In the genomic region with DNA sequence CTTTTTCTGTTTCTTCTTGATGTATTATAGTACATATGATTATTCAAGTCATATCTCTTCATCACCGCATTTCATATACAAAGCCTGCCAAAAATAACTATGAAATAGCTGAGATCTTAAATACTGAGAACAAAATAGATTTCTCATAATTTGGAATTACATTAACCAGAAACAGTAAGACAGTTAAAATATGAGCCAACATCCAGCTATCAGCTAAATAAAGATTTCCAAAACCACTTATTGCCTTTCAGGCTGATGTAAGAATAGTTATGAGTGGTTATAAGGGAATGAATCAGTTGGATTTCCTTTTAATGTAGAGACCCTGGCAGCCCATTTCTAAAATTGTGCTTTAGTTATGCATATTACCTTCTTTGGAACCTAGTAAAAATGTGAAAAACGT, we compare ENCODE assay signal across 3 cellular contexts.
A peak's percentile ranks its signal among the peaks of the same experiment; 100 is the strongest.
TF ChIP-seq lines count a peak whose summit lies in the region.

No MANE protein-coding gene starts in this region.

TF ChIP-seq in SK-N-SH, 30 proteins besides CTCF, POLR2A, EP300 and RAD21:
- TF ChIP-seq TEAD4 (IDR thresholded peaks at IDR 0.05; ENCODE audit: borderline replicate concordance, insufficient read depth) (0 out of 2 replicates have a peak, but pooled peaks have one; percentile 11), FOSL2 (IDR thresholded peaks at IDR 0.05; ENCODE audit: borderline replicate concordance, low read depth) (no peak), TCF12 (IDR thresholded peaks at IDR 0.05) (peak; percentile 57), NFIC (IDR thresholded peaks at IDR 0.05; ENCODE audit: borderline replicate concordance) (peak; percentile 43; the same call in 1 of the 2 replicates), ZBTB33 (IDR thresholded peaks at IDR 0.05; ENCODE audit: borderline replicate concordance, low read depth) (no peak)
- TF ChIP-seq, protein P1, sequence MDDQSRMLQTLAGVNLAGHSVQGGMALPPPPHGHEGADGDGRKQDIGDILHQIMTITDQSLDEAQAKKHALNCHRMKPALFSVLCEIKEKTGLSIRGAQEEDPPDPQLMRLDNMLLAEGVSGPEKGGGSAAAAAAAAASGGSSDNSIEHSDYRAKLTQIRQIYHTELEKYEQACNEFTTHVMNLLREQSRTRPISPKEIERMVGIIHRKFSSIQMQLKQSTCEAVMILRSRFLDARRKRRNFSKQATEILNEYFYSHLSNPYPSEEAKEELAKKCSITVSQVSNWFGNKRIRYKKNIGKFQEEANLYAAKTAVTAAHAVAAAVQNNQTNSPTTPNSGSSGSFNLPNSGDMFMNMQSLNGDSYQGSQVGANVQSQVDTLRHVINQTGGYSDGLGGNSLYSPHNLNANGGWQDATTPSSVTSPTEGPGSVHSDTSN (IDR thresholded peaks at IDR 0.05) = peak; percentile 15; the same call in 1 of the 2 replicates

TF ChIP-seq in endothelial cell of umbilical vein, 7 proteins besides CTCF, POLR2A, EP300 and RAD21:
- no peak for TF ChIP-seq POLR2AphosphoS5 (IDR thresholded peaks at IDR 0.05; ENCODE audit: insufficient read depth, low read depth, low read length)
- no peak for TF ChIP-seq FOS (IDR thresholded peaks at IDR 0.05; ENCODE audit: borderline replicate concordance, insufficient read depth, low read length)
- TF ChIP-seq GATA2 (IDR thresholded peaks at IDR 0.05; ENCODE audit: insufficient read depth, insufficient read length, low read depth, low read length) = no peak
- TF ChIP-seq JUN (IDR thresholded peaks at IDR 0.05; ENCODE audit: borderline replicate concordance, insufficient read depth, insufficient read length, low read depth) = no peak
- TF ChIP-seq MAX (IDR thresholded peaks at IDR 0.05; ENCODE audit: insufficient read depth, insufficient read length) = no peak
- TF ChIP-seq EZH2 (IDR thresholded peaks at IDR 0.05; ENCODE audit: borderline replicate concordance, low read depth, low read length, severe bottlenecking) = no peak
- no peak for TF ChIP-seq MYC (IDR thresholded peaks at IDR 0.05; ENCODE audit: low read depth, low read length)

TF ChIP-seq in HepG2, 621 proteins besides CTCF, POLR2A, EP300 and RAD21:
- TF ChIP-seq ZNF713 (CRISPR knock-in tag; IDR thresholded peaks at IDR 0.05) = no peak
